ENCODE assay signal across 2 cellular contexts in genomic region chr14:55586411-55586810, GRCh38.
TF ChIP-seq lines count a peak whose summit lies in the region.

No MANE protein-coding gene starts in this region.

TF ChIP-seq in SK-N-SH, 30 proteins besides CTCF, POLR2A, EP300 and RAD21:
- TF ChIP-seq PBX3 (IDR thresholded peaks at IDR 0.05) = no peak
- no peak for TF ChIP-seq RFX5 (IDR thresholded peaks at IDR 0.05; ENCODE audit: low read length)
- no peak for TF ChIP-seq SMC3 (IDR thresholded peaks at IDR 0.05; ENCODE audit: low read depth, low read length)
- TF ChIP-seq CHD2 (IDR thresholded peaks at IDR 0.05; ENCODE audit: low read length, partially characterized antibody) = no peak
- TF ChIP-seq, protein P1, sequence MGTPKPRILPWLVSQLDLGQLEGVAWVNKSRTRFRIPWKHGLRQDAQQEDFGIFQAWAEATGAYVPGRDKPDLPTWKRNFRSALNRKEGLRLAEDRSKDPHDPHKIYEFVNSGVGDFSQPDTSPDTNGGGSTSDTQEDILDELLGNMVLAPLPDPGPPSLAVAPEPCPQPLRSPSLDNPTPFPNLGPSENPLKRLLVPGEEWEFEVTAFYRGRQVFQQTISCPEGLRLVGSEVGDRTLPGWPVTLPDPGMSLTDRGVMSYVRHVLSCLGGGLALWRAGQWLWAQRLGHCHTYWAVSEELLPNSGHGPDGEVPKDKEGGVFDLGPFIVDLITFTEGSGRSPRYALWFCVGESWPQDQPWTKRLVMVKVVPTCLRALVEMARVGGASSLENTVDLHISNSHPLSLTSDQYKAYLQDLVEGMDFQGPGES (IDR thresholded peaks at IDR 0.05; ENCODE audit: low read depth, low read length) = no peak
- TF ChIP-seq, protein P2, sequence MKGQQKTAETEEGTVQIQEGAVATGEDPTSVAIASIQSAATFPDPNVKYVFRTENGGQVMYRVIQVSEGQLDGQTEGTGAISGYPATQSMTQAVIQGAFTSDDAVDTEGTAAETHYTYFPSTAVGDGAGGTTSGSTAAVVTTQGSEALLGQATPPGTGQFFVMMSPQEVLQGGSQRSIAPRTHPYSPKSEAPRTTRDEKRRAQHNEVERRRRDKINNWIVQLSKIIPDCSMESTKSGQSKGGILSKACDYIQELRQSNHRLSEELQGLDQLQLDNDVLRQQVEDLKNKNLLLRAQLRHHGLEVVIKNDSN (IDR thresholded peaks at IDR 0.05; ENCODE audit: borderline replicate concordance, low read depth) = no peak
- no peak for TF ChIP-seq JUND (IDR thresholded peaks at IDR 0.05)
- no peak for TF ChIP-seq POLR2AphosphoS5 (IDR thresholded peaks at IDR 0.05; ENCODE audit: low read depth, low read length)
- no peak for TF ChIP-seq ZBTB33 (IDR thresholded peaks at IDR 0.05; ENCODE audit: borderline replicate concordance, low read depth)
- TF ChIP-seq NRF1 (IDR thresholded peaks at IDR 0.05; ENCODE audit: low read depth, low read length) = no peak
- TF ChIP-seq MXI1 (IDR thresholded peaks at IDR 0.05; ENCODE audit: low read depth, low read length) = no peak

TF ChIP-seq in SK-N-SH treated with all-trans-retinoic acid at 6 μM for 48 hours, 23 proteins besides CTCF, POLR2A, EP300 and RAD21:
- TF ChIP-seq OSR1 (CRISPR knock-in tag; IDR thresholded peaks at IDR 0.05) (no peak), ZFP30 (CRISPR knock-in tag; IDR thresholded peaks at IDR 0.05) (no peak), TOX (CRISPR knock-in tag; IDR thresholded peaks at IDR 0.05; ENCODE audit: borderline replicate concordance) (no peak), ESRRG (CRISPR knock-in tag; IDR thresholded peaks at IDR 0.05) (no peak), ARNTL (CRISPR knock-in tag; IDR thresholded peaks at IDR 0.05; ENCODE audit: borderline replicate concordance, low read depth) (no peak), BACH2 (CRISPR knock-in tag; IDR thresholded peaks at IDR 0.05; ENCODE audit: borderline replicate concordance) (no peak), PPARA (CRISPR knock-in tag; IDR thresholded peaks at IDR 0.05; ENCODE audit: borderline replicate concordance) (no peak), ZNF565 (CRISPR knock-in tag; conservative IDR thresholded peaks at IDR 0.05; ENCODE audit: low read depth) (no peak), SNAI2 (CRISPR knock-in tag; IDR thresholded peaks at IDR 0.05) (no peak), RARB (CRISPR knock-in tag; IDR thresholded peaks at IDR 0.05) (no peak), TCF4 (CRISPR knock-in tag; IDR thresholded peaks at IDR 0.05; ENCODE audit: borderline replicate concordance) (no peak)
- TF ChIP-seq, protein P3, sequence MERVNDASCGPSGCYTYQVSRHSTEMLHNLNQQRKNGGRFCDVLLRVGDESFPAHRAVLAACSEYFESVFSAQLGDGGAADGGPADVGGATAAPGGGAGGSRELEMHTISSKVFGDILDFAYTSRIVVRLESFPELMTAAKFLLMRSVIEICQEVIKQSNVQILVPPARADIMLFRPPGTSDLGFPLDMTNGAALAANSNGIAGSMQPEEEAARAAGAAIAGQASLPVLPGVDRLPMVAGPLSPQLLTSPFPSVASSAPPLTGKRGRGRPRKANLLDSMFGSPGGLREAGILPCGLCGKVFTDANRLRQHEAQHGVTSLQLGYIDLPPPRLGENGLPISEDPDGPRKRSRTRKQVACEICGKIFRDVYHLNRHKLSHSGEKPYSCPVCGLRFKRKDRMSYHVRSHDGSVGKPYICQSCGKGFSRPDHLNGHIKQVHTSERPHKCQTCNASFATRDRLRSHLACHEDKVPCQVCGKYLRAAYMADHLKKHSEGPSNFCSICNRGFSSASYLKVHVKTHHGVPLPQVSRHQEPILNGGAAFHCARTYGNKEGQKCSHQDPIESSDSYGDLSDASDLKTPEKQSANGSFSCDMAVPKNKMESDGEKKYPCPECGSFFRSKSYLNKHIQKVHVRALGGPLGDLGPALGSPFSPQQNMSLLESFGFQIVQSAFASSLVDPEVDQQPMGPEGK (CRISPR knock-in tag; IDR thresholded peaks at IDR 0.05; ENCODE audit: borderline replicate concordance) = no peak
- TF ChIP-seq, protein P4, sequence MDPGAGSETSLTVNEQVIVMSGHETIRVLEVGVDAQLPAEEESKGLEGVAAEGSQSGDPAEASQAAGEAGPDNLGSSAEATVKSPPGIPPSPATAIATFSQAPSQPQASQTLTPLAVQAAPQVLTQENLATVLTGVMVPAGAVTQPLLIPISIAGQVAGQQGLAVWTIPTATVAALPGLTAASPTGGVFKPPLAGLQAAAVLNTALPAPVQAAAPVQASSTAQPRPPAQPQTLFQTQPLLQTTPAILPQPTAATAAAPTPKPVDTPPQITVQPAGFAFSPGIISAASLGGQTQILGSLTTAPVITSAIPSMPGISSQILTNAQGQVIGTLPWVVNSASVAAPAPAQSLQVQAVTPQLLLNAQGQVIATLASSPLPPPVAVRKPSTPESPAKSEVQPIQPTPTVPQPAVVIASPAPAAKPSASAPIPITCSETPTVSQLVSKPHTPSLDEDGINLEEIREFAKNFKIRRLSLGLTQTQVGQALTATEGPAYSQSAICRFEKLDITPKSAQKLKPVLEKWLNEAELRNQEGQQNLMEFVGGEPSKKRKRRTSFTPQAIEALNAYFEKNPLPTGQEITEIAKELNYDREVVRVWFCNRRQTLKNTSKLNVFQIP (CRISPR knock-in tag; IDR thresholded peaks at IDR 0.05; ENCODE audit: borderline replicate concordance, low read depth) = no peak
- TF ChIP-seq, protein P5, sequence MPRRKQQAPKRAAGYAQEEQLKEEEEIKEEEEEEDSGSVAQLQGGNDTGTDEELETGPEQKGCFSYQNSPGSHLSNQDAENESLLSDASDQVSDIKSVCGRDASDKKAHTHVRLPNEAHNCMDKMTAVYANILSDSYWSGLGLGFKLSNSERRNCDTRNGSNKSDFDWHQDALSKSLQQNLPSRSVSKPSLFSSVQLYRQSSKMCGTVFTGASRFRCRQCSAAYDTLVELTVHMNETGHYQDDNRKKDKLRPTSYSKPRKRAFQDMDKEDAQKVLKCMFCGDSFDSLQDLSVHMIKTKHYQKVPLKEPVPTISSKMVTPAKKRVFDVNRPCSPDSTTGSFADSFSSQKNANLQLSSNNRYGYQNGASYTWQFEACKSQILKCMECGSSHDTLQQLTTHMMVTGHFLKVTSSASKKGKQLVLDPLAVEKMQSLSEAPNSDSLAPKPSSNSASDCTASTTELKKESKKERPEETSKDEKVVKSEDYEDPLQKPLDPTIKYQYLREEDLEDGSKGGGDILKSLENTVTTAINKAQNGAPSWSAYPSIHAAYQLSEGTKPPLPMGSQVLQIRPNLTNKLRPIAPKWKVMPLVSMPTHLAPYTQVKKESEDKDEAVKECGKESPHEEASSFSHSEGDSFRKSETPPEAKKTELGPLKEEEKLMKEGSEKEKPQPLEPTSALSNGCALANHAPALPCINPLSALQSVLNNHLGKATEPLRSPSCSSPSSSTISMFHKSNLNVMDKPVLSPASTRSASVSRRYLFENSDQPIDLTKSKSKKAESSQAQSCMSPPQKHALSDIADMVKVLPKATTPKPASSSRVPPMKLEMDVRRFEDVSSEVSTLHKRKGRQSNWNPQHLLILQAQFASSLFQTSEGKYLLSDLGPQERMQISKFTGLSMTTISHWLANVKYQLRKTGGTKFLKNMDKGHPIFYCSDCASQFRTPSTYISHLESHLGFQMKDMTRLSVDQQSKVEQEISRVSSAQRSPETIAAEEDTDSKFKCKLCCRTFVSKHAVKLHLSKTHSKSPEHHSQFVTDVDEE (CRISPR knock-in tag; IDR thresholded peaks at IDR 0.05) = no peak
